6 cellular contexts compared by ENCODE assay signal in the genomic region with DNA sequence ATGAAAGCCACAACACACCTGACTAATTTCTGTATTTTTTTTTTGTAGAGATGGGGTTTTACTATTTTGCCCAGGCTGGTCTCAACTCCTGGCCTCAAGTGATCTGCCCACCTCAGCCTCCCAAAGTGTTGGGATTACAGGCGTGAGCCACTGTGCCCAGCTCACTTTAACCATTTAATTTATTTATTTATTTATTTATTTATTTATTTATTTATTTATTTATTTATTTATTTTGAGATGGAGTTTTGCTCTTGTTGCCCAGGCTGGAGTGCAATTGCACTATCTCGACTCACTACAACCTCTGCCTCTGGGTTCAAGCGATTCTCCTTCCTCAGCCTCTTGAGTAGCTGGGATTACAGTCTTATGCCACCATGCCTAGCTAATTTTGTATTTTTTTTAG. TPM values are rescaled to one million over a fixed set of nuclear protein-coding genes. Genes with fewer than 3 reads are reported as not detected.
DNase-seq lines count a peak whose midpoint lies in the region; ATAC-seq, FAIRE-seq and TF ChIP-seq lines count a peak whose summit lies in the region.
"Not testable (repeated sequence)": the region's sequence is repeated elsewhere in the genome, so short reads cannot be mapped to it uniquely, and the experiment has no call there.

No MANE protein-coding gene starts in this region.

- H3K4me3 Mint-ChIP-seq in T-helper 17 cell; dendritic cell treated with granulocyte-macrophage colony-stimulating factor and Interleukin-4, amounts not matched to agents 40 ng/mL and 50 ng/mL, for 4 days: not testable (repeated sequence)

- not testable (repeated sequence) for H3K27me3 ChIP-seq in sigmoid colon

- not testable (repeated sequence) for H3K27ac ChIP-seq in A549; HEK293 (ENCODE audit: extremely low read depth, low read depth, low read length); sigmoid colon

- intact Hi-C loops in dendritic cell treated with granulocyte-macrophage colony-stimulating factor and Interleukin-4, amounts not matched to agents 40 ng/mL and 50 ng/mL, for 4 days (cut with micrococcal nuclease) = loop anchor here (10.0 kb wide), 3 partner anchors 74 to 694 kb away; partner anchors contain the start of genes ROCK2 and RRM2
- intact Hi-C loops in sigmoid colon (cut with DNase I) = not testable (repeated sequence)

- 53% methylated on average over 3 of the region's 3 CpGs for WGBS in A549 (ENCODE audit: missing lambda C conversion rate)
- 95 to 96% methylated on average over 3 of the region's 3 CpGs for WGBS in sigmoid colon, 2 donors

- not testable (repeated sequence) for H3K4me1 Mint-ChIP-seq in T-helper 17 cell
- H3K4me1 Mint-ChIP-seq in dendritic cell treated with granulocyte-macrophage colony-stimulating factor and Interleukin-4, amounts not matched to agents 40 ng/mL and 50 ng/mL, for 4 days (ENCODE audit: low read depth) = peaks cover 54% of the 10 kb centered on the region

- ATAC-seq in A549, T-helper 17 cell: not testable (repeated sequence)

- POLR2A ChIA-PET in A549 (lab: Yijun Ruan, JAX); HEK293 (lab: Yijun Ruan, JAX): not testable (repeated sequence)

- not testable (repeated sequence) for H3K36me3 Mint-ChIP-seq in T-helper 17 cell (ENCODE audit: low read depth)
- peaks cover 17% of the 10 kb centered on the region for H3K36me3 Mint-ChIP-seq in dendritic cell treated with granulocyte-macrophage colony-stimulating factor and Interleukin-4, amounts not matched to agents 40 ng/mL and 50 ng/mL, for 4 days (ENCODE audit: low read depth)

- CTCF ChIA-PET in A549 (lab: Yijun Ruan, JAX) (interaction anchor here (0.6 to 5.3 kb wide), 9 partner anchors 8 to 313 kb away, joined by 3 to 55 read pairs (median 4); a partner anchor contains a TSS), HEK293 (lab: Yijun Ruan, JAX) (interaction anchor here (0.5 to 3.4 kb wide), 6 partner anchors 14 to 1110 kb away, joined by 3 to 19 read pairs (median 4); no protein-coding TSS in a partner anchor)

- H3K4me2 ChIP-seq in A549 = not testable (repeated sequence)

- peaks cover 40% of the 10 kb centered on the region for H3K27me3 Mint-ChIP-seq in T-helper 17 cell
- H3K27me3 Mint-ChIP-seq in dendritic cell treated with granulocyte-macrophage colony-stimulating factor and Interleukin-4, amounts not matched to agents 40 ng/mL and 50 ng/mL, for 4 days = peaks cover 25% of the 10 kb centered on the region

- H3K4me3 ChIP-seq in A549; GM12865 (ENCODE audit: low read depth, low read length); HEK293 (ENCODE audit: low read depth, low read length); sigmoid colon: not testable (repeated sequence)

- not testable (repeated sequence) for H3K9me3 Mint-ChIP-seq in dendritic cell treated with granulocyte-macrophage colony-stimulating factor and Interleukin-4, amounts not matched to agents 40 ng/mL and 50 ng/mL, for 4 days

- TF ChIP-seq RAD21 in A549 (conservative IDR thresholded peaks at IDR 0.05 in 1 of 2, IDR thresholded peaks at IDR 0.05 in 1 of 2) = not testable (repeated sequence)

- not testable (repeated sequence) for TF ChIP-seq CTCF in A549 (IDR thresholded peaks at IDR 0.05); GM12865 (IDR thresholded peaks at IDR 0.05; ENCODE audit: insufficient read depth, low read depth, low read length, missing control alignments); HEK293 (tag by site-specific recombination; IDR thresholded peaks at IDR 0.05); sigmoid colon (IDR thresholded peaks at IDR 0.05)

- H3K27ac Mint-ChIP-seq in T-helper 17 cell = peak overlapping the region; percentile 29
- H3K27ac Mint-ChIP-seq in dendritic cell treated with granulocyte-macrophage colony-stimulating factor and Interleukin-4, amounts not matched to agents 40 ng/mL and 50 ng/mL, for 4 days = peak overlapping the region; percentile 90

- not testable (repeated sequence) for FAIRE-seq in A549 (lab: Jason Lieb, UNC)

- not testable (repeated sequence) for H3K9me3 ChIP-seq in A549; HEK293 (ENCODE audit: control insufficient read depth, insufficient read depth, low read depth, low read length); T-helper 17 cell (ENCODE audit: control insufficient read depth, low read length, poor library complexity, severe bottlenecking); sigmoid colon

- DNase-seq in A549 (ENCODE audit: low read depth in 1 of 2, low spot score in 1 of 2); T-helper 17 cell: not testable (repeated sequence)
- peak; percentile 25 for DNase-seq in GM12865 (ENCODE audit: low read depth)
- DNase-seq in sigmoid colon = peak; percentile 4

- not testable (repeated sequence) for TF ChIP-seq POLR2A in A549 (IDR thresholded peaks at IDR 0.05; ENCODE audit: low read length); sigmoid colon (IDR thresholded peaks at IDR 0.05)

- H3K36me3 ChIP-seq in HEK293 (ENCODE audit: control insufficient read depth in 2 of 2, insufficient read depth in 1 of 2, low read length in 2 of 2); sigmoid colon: not testable (repeated sequence)

- TF ChIP-seq EP300 in A549 (IDR thresholded peaks at IDR 0.05); sigmoid colon (IDR thresholded peaks at IDR 0.05): not testable (repeated sequence)

- not testable (repeated sequence) for H3K4me1 ChIP-seq in A549; HEK293 (ENCODE audit: control insufficient read depth, insufficient read depth, low read length); sigmoid colon

TF ChIP-seq in A549, 52 proteins besides CTCF, POLR2A, EP300 and RAD21:
- TF ChIP-seq ZC3H11A (IDR thresholded peaks at IDR 0.05) = peak; percentile 94

TF ChIP-seq in HEK293, 187 proteins besides CTCF, POLR2A, EP300 and RAD21 (continues in another document):
- TF ChIP-seq ZNF501 (tag by site-specific recombination; IDR thresholded peaks at IDR 0.05) (0 out of 2 replicates have a peak, but pooled peaks have one; percentile 27), ZNF404 (tag by site-specific recombination; IDR thresholded peaks at IDR 0.05) (peak; percentile 62; the same call in 1 of the 2 replicates), ZNF426 (tag by site-specific recombination; IDR thresholded peaks at IDR 0.05) (peak; percentile 84), ZNF510 (tag by site-specific recombination; IDR thresholded peaks at IDR 0.05; ENCODE audit: insufficient replicate concordance) (peak; percentile 43), ZNF292 (tag by site-specific recombination; IDR thresholded peaks at IDR 0.05; ENCODE audit: borderline replicate concordance, low read depth) (peak; percentile 57; the same call in 1 of the 2 replicates), GLI2 (tag by site-specific recombination; IDR thresholded peaks at IDR 0.05; ENCODE audit: borderline replicate concordance, low read depth) (peak; percentile 31; the same call in 1 of the 2 replicates), ZBTB1 (tag by site-specific recombination; IDR thresholded peaks at IDR 0.05) (0 out of 2 replicates have a peak, but pooled peaks have one; percentile 64)
- TF ChIP-seq, protein P1, sequence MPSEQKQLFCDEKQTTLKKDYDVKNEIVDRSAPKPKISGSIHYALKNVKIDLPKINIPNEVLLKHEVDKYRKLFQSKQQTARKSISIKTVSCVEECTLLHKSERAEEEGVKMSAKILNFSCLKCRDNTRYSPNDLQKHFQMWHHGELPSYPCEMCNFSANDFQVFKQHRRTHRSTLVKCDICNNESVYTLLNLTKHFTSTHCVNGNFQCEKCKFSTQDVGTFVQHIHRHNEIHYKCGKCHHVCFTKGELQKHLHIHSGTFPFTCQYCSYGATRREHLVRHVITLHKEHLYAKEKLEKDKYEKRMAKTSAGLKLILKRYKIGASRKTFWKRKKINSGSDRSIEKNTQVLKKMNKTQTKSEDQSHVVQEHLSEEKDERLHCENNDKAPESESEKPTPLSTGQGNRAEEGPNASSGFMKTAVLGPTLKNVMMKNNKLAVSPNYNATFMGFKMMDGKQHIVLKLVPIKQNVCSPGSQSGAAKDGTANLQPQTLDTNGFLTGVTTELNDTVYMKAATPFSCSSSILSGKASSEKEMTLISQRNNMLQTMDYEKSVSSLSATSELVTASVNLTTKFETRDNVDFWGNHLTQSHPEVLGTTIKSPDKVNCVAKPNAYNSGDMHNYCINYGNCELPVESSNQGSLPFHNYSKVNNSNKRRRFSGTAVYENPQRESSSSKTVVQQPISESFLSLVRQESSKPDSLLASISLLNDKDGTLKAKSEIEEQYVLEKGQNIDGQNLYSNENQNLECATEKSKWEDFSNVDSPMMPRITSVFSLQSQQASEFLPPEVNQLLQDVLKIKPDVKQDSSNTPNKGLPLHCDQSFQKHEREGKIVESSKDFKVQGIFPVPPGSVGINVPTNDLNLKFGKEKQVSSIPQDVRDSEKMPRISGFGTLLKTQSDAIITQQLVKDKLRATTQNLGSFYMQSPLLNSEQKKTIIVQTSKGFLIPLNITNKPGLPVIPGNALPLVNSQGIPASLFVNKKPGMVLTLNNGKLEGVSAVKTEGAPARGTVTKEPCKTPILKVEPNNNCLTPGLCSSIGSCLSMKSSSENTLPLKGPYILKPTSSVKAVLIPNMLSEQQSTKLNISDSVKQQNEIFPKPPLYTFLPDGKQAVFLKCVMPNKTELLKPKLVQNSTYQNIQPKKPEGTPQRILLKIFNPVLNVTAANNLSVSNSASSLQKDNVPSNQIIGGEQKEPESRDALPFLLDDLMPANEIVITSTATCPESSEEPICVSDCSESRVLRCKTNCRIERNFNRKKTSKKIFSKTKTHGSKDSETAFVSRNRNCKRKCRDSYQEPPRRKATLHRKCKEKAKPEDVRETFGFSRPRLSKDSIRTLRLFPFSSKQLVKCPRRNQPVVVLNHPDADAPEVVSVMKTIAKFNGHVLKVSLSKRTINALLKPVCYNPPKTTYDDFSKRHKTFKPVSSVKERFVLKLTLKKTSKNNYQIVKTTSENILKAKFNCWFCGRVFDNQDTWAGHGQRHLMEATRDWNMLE (tag by site-specific recombination; conservative IDR thresholded peaks at IDR 0.05; ENCODE audit: low read depth) = peak; percentile 86

RNA-seq across cellular contexts. Expression of gene PDIA6, which starts 5.7 kb away (rescaled TPM):
- polyA plus RNA-seq in A549 (2011; rRNA removed) = 292 and 442 TPM in 2 replicates
- polyA plus RNA-seq in A549 (2012; cell fraction: cytosol; rRNA removed) = 170 and 188 TPM in 2 replicates
- 107 and 173 TPM in 2 replicates for polyA plus RNA-seq in A549 (2012; cell fraction: nucleus; rRNA removed)
- polyA plus RNA-seq in A549 (2017; fragmentation: RNase III; extraction: RNeasy Plus Mini Kit Qiagen cat#74134 plus additional on column Dnase treatment) = 309 to 325 TPM (median 322 TPM) in 3 replicates
- polyA minus RNA-seq in A549 (2011; rRNA and poly(A)+ RNA removed) = 98.3 and 120 TPM in 2 replicates
- total RNA-seq in T-helper 17 cell = 10 to 100 TPM; 53.3 to 57.4 TPM
- total RNA-seq in sigmoid colon = 10 to 100 TPM; 57.3 to 90.3 (median 81.0) TPM
- polyA plus RNA-seq in sigmoid colon = 100 to 1,000 TPM in 1 of 3 donors, 10 to 100 TPM in 2; 31.8 to 211 (median 64.0) TPM
